Comparison of ENCODE assay signal across 36 cellular contexts in the genomic region with DNA sequence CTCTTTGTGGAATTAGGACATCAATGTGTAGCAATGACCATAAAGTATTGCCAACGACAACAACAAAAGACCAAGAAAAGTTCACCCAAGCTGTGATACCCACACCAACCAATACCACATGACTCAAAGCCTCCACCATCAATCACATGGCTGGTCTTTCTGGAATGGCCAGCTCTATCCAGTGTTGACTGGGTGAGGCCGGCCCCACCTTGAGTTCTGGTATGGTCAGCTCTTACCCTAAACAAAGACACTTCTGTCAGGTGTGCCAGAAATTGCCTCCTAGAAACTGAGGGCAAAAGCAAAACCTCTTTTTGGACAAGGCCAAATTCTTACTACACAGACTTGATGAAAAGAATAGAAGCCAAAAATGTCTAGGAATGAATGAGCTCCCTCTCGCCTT.
"Had no signal": no experiment of that assay in that cellular context is flagged by ENCODE, and none has a peak within 500 bp of the region (broad histone marks: within the 10 kb centered on the region; RNA-seq: fewer than 3 reads in every experiment).

No MANE protein-coding gene starts in this region.

- H3K9me3 Mint-ChIP-seq: activated B cell treated with CpG ODN at 0.5 μM for 24 hours; activated CD4-positive, alpha-beta memory T cell treated with anti-CD3 and anti-CD28 coated beads for 36 hours; activated naive CD4-positive, alpha-beta T cell treated with anti-CD3 and anti-CD28 coated beads, Interleukin-2, amount 10 ng/mL, durations not matched to agents 7 days and 5 days; activated T-helper 1 cell treated with anti-CD3 and anti-CD28 coated beads, Interleukin-12 subunit alpha, Interleukin-12 subunit beta, Interleukin-2, Interleukin-4 antibody, amounts not matched to agents 30 ng/mL and 10 ng/mL and 1 ng/mL, durations not matched to agents 14 hours and 24 hours and 36 hours had no signal

- H3K4me3 Mint-ChIP-seq: activated B cell treated with CpG ODN at 0.5 μM for 24 hours; activated CD4-positive, alpha-beta memory T cell treated with anti-CD3 and anti-CD28 coated beads for 36 hours; activated naive CD4-positive, alpha-beta T cell treated with anti-CD3 and anti-CD28 coated beads, Interleukin-2, amount 10 ng/mL, durations not matched to agents 7 days and 5 days; activated naive CD8-positive, alpha-beta T cell; activated naive CD8-positive, alpha-beta T cell treated with anti-CD3 and anti-CD28 coated beads, Interleukin-2, amount 50 U/mL, for 24 hours; activated T-cell treated with anti-CD3 and anti-CD28 coated beads, Interleukin-2, amount 50 U/mL, for 4 hours; activated T-helper 1 cell treated with anti-CD3 and anti-CD28 coated beads, Interleukin-12 subunit alpha, Interleukin-12 subunit beta, Interleukin-2, Interleukin-4 antibody, amounts not matched to agents 30 ng/mL and 10 ng/mL and 1 ng/mL, durations not matched to agents 14 hours and 24 hours and 36 hours; brain had no signal

- H3K36me3 Mint-ChIP-seq: activated CD4-positive, alpha-beta memory T cell treated with anti-CD3 and anti-CD28 coated beads for 36 hours; activated naive CD4-positive, alpha-beta T cell treated with anti-CD3 and anti-CD28 coated beads, Interleukin-2, amount 10 ng/mL, durations not matched to agents 7 days and 5 days; activated naive CD8-positive, alpha-beta T cell; brain had no signal

- ATAC-seq: activated naive CD8-positive, alpha-beta T cell treated with anti-CD3 and anti-CD28 coated beads, Interleukin-2, amount 50 U/mL, for 24 hours; activated T-cell treated with anti-CD3 and anti-CD28 coated beads, Interleukin-2, amount 50 U/mL, for 4 hours; K562; Right ventricle myocardium inferior; SK-N-SH treated with all-trans-retinoic acid at 6 μM for 48 hours had no signal

- H3K4me3 ChIP-seq: K562 had no signal

- H3K27ac ChIP-seq: RWPE1, VCaP had no signal

- H3K27me3 Mint-ChIP-seq: activated CD4-positive, alpha-beta memory T cell treated with anti-CD3 and anti-CD28 coated beads for 36 hours; activated naive CD4-positive, alpha-beta T cell treated with anti-CD3 and anti-CD28 coated beads, Interleukin-2, amount 10 ng/mL, durations not matched to agents 7 days and 5 days; activated naive CD8-positive, alpha-beta T cell had no signal

- DNase-seq: activated B cell treated with CpG ODN at 0.5 μM for 24 hours; activated CD4-positive, alpha-beta memory T cell treated with anti-CD3 and anti-CD28 coated beads for 36 hours; activated CD4-positive, alpha-beta T cell treated with anti-CD3 and anti-CD28 coated beads for 4 hours; activated CD4-positive, alpha-beta T cell treated with anti-CD3 and anti-CD28 coated beads, Interleukin-2, amount 50 U/mL, for 1 hour; activated CD4-positive, CD25-positive, alpha-beta regulatory T cell treated with anti-CD3 and anti-CD28 coated beads, Interleukin-2, amount 50 U/mL, for 72 hours; activated CD8-positive, alpha-beta memory T cell treated with anti-CD3 and anti-CD28 coated beads, Interleukin-2, amount 50 U/mL, for 4 hours; activated gamma-delta T cell treated with Interleukin-2 at 50 U/mL for 16 hours; activated naive CD4-positive, alpha-beta T cell treated with anti-CD3 and anti-CD28 coated beads, Interleukin-2, amount 10 ng/mL, durations not matched to agents 7 days and 5 days; activated naive CD8-positive, alpha-beta T cell treated with anti-CD3 and anti-CD28 coated beads, Interleukin-2, amount 50 U/mL, for 24 hours; activated T-cell treated with anti-CD3 and anti-CD28 coated beads for 4 hours; activated T-cell treated with anti-CD3 and anti-CD28 coated beads, Interleukin-2, amount 50 U/mL, for 4 hours; anterior cingulate cortex; central memory CD4-positive, alpha-beta T cell; NCI-H1048; NCI-H1105 treated with DMSO at 0.1 percent for 48 hours; NCI-H1436; NCI-H1694; NCI-H1930; NCI-H2081 treated with DMSO at 0.1 percent for 48 hours; NCI-H226; NCI-H446 treated with DMSO at 0.1 percent for 48 hours; NCI-H524; NCI-H69; SIG-M5; SW 1271; T-helper 1 cell; T-helper 2 cell; T-helper 9 cell had no signal

- H3K27ac Mint-ChIP-seq: activated B cell treated with CpG ODN at 0.5 μM for 24 hours; activated CD4-positive, alpha-beta memory T cell treated with anti-CD3 and anti-CD28 coated beads for 36 hours; activated naive CD4-positive, alpha-beta T cell treated with anti-CD3 and anti-CD28 coated beads, Interleukin-2, amount 10 ng/mL, durations not matched to agents 7 days and 5 days; activated naive CD8-positive, alpha-beta T cell; activated naive CD8-positive, alpha-beta T cell treated with anti-CD3 and anti-CD28 coated beads, Interleukin-2, amount 50 U/mL, for 24 hours; activated T-helper 1 cell treated with anti-CD3 and anti-CD28 coated beads, Interleukin-12 subunit alpha, Interleukin-12 subunit beta, Interleukin-2, Interleukin-4 antibody, amounts not matched to agents 30 ng/mL and 10 ng/mL and 1 ng/mL, durations not matched to agents 14 hours and 24 hours and 36 hours; brain had no signal

- H3K4me1 Mint-ChIP-seq: activated naive CD4-positive, alpha-beta T cell treated with anti-CD3 and anti-CD28 coated beads, Interleukin-2, amount 10 ng/mL, durations not matched to agents 7 days and 5 days had no signal
